ENCODE assay signal across 8 cellular contexts in the genomic region with DNA sequence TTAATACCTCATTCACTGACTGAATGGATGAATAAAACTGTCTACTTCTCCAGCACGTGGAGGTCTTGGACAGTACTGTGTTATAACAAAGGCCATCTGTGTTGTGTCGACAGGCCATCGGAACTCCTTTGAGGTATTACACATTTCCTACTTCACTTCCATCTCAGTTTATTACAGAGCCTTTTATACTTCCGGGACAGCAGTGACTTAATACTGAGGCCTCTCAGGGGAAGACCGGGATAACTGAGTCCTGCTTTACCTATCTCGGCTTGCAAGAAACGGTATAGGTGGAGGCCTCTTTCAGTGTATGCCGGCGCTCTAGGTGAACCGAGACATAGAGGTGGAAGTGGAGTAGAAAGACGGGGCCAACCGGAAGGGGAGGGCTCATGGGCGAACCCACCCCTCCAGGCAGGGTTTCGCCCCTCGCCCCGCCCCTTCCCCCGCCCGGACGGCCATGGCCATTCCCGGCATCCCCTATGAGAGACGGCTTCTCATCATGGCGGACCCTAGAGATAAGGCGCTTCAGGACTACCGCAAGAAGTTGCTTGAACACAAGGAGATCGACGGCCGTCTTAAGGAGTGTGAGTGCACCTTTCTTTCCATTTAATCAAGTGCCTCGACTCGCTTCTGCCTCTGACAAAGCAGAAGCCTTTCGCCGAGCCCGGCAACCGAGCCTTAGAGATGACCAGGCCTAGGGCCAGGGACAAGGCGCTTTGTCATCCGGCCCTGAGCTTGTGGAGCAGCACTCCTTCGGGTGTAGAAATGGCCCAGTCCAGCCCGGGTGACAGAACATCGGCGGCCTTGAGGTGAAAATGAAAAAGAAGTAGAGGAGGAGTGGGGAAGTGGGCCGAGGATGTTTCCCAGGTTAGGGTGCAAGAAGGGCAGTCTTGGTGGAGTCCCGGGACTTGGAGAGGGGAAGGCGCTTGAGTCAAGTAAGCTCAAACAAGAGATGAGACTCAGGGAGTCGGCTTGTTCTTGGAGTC. TPM values are rescaled to one million over a fixed set of nuclear protein-coding genes. Genes with fewer than 3 reads are reported as not detected.
DNase-seq lines count a peak whose midpoint lies in the region; ATAC-seq, FAIRE-seq and TF ChIP-seq lines count a peak whose summit lies in the region.

Gene PSMC6 (plus strand): TSS at position 477 of the 983 bp plus-strand sequence. CDS start 20 bp downstream, at position 497.

- peaks cover 18% of the 10 kb centered on the region for H3K79me2 ChIP-seq in mesendoderm (ENCODE audit: control insufficient read depth, insufficient read depth, low read length)

- intact Hi-C loops in Caco-2 (cut with micrococcal nuclease; ENCODE audit: unreplicated experiment) = loop anchor here (1.0 kb wide), 1 partner anchor 23 kb away; the partner anchor contains the start of gene STYX

- H3K4me1 ChIP-seq in Caco-2 = no peaks in the 10 kb centered on the region
- no peaks in the 10 kb centered on the region for H3K4me1 ChIP-seq in mesendoderm (ENCODE audit: control insufficient read depth, low read depth, low read length)

- H3K4me3 ChIP-seq in Caco-2 (ENCODE audit: low read depth, low read length) = peak within 1 kb of the TSS; percentile 62
- peak within 1 kb of the TSS; percentile 66 for H3K4me3 ChIP-seq in mesendoderm (ENCODE audit: low read length)

- H3K27ac Mint-ChIP-seq in Caco-2 (ENCODE audit: unreplicated experiment) = peak within 1 kb of the TSS; percentile 90
- H3K27ac Mint-ChIP-seq in effector memory CD8-positive, alpha-beta T cell = peak within 1 kb of the TSS; percentile 96 to 98

- H4K5ac ChIP-seq in mesendoderm (ENCODE audit: low read length) = peak within 1 kb of the TSS; percentile 84

- CTCF ChIA-PET in Caco-2 (lab: Charles Lee) = interaction anchor here (0.6 kb wide), 1 partner anchor 116 kb away, joined by 3 read pairs; no protein-coding TSS in a partner anchor

- H3K36me3 Mint-ChIP-seq in Caco-2 (ENCODE audit: insufficient read depth, unreplicated experiment) = peaks cover 43% of the 10 kb centered on the region
- peaks cover 43% of the 10 kb centered on the region for H3K36me3 Mint-ChIP-seq in effector memory CD8-positive, alpha-beta T cell (ENCODE audit: insufficient read depth)

- H3K9me3 Mint-ChIP-seq in Caco-2 (ENCODE audit: unreplicated experiment) = no peaks in the 10 kb centered on the region
- H3K9me3 Mint-ChIP-seq in effector memory CD8-positive, alpha-beta T cell = no peaks in the 10 kb centered on the region

- peaks cover 7% of the 10 kb centered on the region for H3K4me1 Mint-ChIP-seq in Caco-2 (ENCODE audit: low read depth, unreplicated experiment)
- peaks cover 18 to 42% of the 10 kb centered on the region in 2 donors for H3K4me1 Mint-ChIP-seq in effector memory CD8-positive, alpha-beta T cell (ENCODE audit: low read depth in 2 of 2)

- H3K4me3 Mint-ChIP-seq in Caco-2 (ENCODE audit: unreplicated experiment) = peak within 1 kb of the TSS; percentile 90
- H3K4me3 Mint-ChIP-seq in effector memory CD8-positive, alpha-beta T cell = peak within 1 kb of the TSS; percentile 97 to 99

- no peak within 1 kb of the TSS for H2AK5ac ChIP-seq in mesendoderm (ENCODE audit: low read length)

- no peaks in the 10 kb centered on the region for H3K27me3 Mint-ChIP-seq in Caco-2 (ENCODE audit: insufficient read depth, unreplicated experiment)
- no peaks in the 10 kb centered on the region for H3K27me3 Mint-ChIP-seq in effector memory CD8-positive, alpha-beta T cell

- peak within 1 kb of the TSS; percentile 78 for H3K4ac ChIP-seq in mesendoderm (ENCODE audit: low read depth, low read length)

- DNase-seq in Caco-2 (peak; percentile 94 to 95), HTR-8/SVneo (ENCODE audit: insufficient read length, low spot score) (peak; percentile 97), NOMO-1 treated with DMSO at 0.1 percent for 48 hours (lab: John Stamatoyannopoulos, UW; ENCODE audit: unreplicated experiment) (peak; percentile 86), mesendoderm (peak; percentile 96)
- DNase-seq in activated CD8-positive, alpha-beta memory T cell treated with anti-CD3 and anti-CD28 coated beads for 4 hours (ENCODE audit: low read depth in 2 of 2) = peak; percentile 89 to 91
- peak; percentile 85 to 88 (median 86) for DNase-seq in effector memory CD8-positive, alpha-beta T cell
- DNase-seq in stimulated activated CD8-positive, alpha-beta memory T cell treated with anti-CD3 and anti-CD28 coated beads, Interleukin-15, amount 100 ng/mL, for 1 hour (ENCODE audit: low read depth) = peak; percentile 93

- peak; percentile 98 for ATAC-seq in GM21381 (IDR thresholded peaks at IDR 0.05; ENCODE audit: unreplicated experiment)
- ATAC-seq in effector memory CD8-positive, alpha-beta T cell (replicated peaks) = peak; percentile 96

- H2BK120ac ChIP-seq in mesendoderm (ENCODE audit: low read depth, low read length) = no peak within 1 kb of the TSS

- peak within 1 kb of the TSS; percentile 41 for H3K27ac ChIP-seq in mesendoderm (ENCODE audit: low read depth, low read length)

- H3K9me3 ChIP-seq in Caco-2 = no peaks in the 10 kb centered on the region

- H3K18ac ChIP-seq in mesendoderm (ENCODE audit: low read length) = peak within 1 kb of the TSS; percentile 77

- H3K9ac ChIP-seq in mesendoderm (ENCODE audit: low read length) = peak within 1 kb of the TSS; percentile 81

- TSS peak; percentile 29 for BruUV-seq in Caco-2 (replicated peaks; lab: Mats Ljungman, UMichigan)

- no peak within 1 kb of the TSS for H2BK15ac ChIP-seq in mesendoderm (replicated peaks; ENCODE audit: low read depth)

- H3K36me3 ChIP-seq in Caco-2 (ENCODE audit: control insufficient read depth, insufficient read depth, low read length) (no peaks in the 10 kb centered on the region; the same call in 1 of the 2 replicates), mesendoderm (ENCODE audit: control insufficient read depth, insufficient read depth, low read length) (peaks cover 2% of the 10 kb centered on the region)

- peak within 1 kb of the TSS; percentile 97 for H4K8ac ChIP-seq in mesendoderm (ENCODE audit: low read depth, low read length)

- POLR2A ChIA-PET in Caco-2 (lab: Charles Lee) = interaction anchor here (0.6 to 1.6 kb wide), 5 partner anchors 12 to 154 kb away, joined by 3 to 6 read pairs (median 3); partner anchors contain the start of genes ERO1A, GPR137C, STYX and TXNDC16

- WGBS in mesendoderm (ENCODE audit: extremely low coverage, insufficient coverage, low lambda C conversion rate) = no CpG with 5 or more reads among the region's 43 CpGs

- H3K56ac ChIP-seq in mesendoderm (ENCODE audit: low read length) = peak within 1 kb of the TSS; percentile 93

- TF ChIP-seq CTCF in Caco-2 (IDR thresholded peaks at IDR 0.05; ENCODE audit: insufficient read depth in 1 of 2, low read depth in 1 of 2, low read length in 1 of 2, severe bottlenecking in 1 of 2, unreplicated experiment in 1 of 2) = no peak

- FAIRE-seq in HTR-8/SVneo (lab: Jason Lieb, UNC) = peak; percentile 99

- no peak within 1 kb of the TSS for H3K23ac ChIP-seq in mesendoderm (ENCODE audit: low read length)

- peak within 1 kb of the TSS; percentile 63 for H3K4me2 ChIP-seq in mesendoderm (ENCODE audit: low read length)

- peaks cover 2% of the 10 kb centered on the region for H3K79me1 ChIP-seq in mesendoderm (ENCODE audit: low read length)

- H2BK5ac ChIP-seq in mesendoderm (ENCODE audit: low read length) = peak within 1 kb of the TSS; percentile 74

- H3K27me3 ChIP-seq in Caco-2 (replicated peaks; ENCODE audit: control insufficient read depth, insufficient read depth, low read length) = no peaks in the 10 kb centered on the region
- H3K27me3 ChIP-seq in mesendoderm (ENCODE audit: insufficient read depth, low read length, poor library complexity) = no peaks in the 10 kb centered on the region

RNA-seq across cellular contexts. Expression of gene PSMC6, which starts in this region (rescaled TPM):
- total RNA-seq in Caco-2 (2022) = 129 and 130 TPM in 2 replicates
- 122 TPM for polyA plus RNA-seq in mesendoderm (2013, experiment 1 of 2)
- polyA plus RNA-seq in mesendoderm (2013, experiment 2 of 2) = 117 TPM

Comparison
In these comparisons a context has a peak if more than half of its experiments do, and no peak if none do; other contexts are left out.
1. Peak in every context shown above with its lines: DNase-seq, ATAC-seq, H3K4me3 ChIP-seq and H3K27ac ChIP-seq.